Comparison of ENCODE assay signal across 1 cellular context in the genomic region with DNA sequence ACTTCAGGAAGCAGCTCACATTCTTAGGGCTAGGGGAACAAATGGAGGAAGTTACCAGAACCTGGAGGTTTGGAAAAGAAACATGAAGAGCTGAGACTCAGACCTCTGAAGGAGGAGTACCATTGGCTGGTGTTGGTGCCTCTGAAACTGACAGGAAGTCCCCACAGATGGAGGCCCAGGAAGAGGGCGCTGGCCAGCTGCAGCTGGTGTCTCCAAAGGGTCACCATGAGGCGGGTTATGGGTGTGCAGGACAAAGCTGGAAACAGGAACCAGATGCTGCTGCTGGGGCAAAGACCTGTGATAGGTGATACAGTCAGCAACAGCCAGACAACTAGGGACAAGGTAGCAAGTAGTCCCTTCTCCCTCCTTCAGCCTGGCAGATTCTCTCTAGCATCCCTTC.
TF ChIP-seq lines count a peak whose summit lies in the region.

No MANE protein-coding gene starts in this region.

TF ChIP-seq in GM23338, 12 proteins besides CTCF, POLR2A, EP300 and RAD21 (continued from another document):
- no peak for TF ChIP-seq ZNF462 (CRISPR knock-in tag; IDR thresholded peaks at IDR 0.05)
